Comparison of ENCODE assay signal across 10 cellular contexts in the genomic region with DNA sequence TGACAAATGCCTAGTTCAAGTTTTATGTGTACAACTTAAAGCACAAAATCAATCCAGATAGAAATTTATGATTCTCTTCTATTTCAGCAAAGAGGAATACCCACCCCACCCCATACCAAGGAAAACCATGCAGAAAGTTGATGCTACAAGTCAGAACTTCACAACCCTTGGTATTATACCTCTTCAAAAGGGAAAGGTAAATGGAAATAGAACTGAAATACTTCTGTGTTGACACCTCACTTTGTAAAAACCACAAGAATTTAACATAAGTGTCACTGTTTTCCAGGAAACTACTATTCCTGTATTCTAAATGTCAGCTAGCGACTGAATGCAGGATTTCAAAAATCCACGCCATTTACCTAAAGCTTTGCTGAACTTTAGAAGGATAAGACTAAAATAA. TPM values are rescaled to one million over a fixed set of nuclear protein-coding genes. Genes with fewer than 3 reads are reported as not detected.
DNase-seq lines count a peak whose midpoint lies in the region; TF ChIP-seq lines count a peak whose summit lies in the region.
"Had no signal": no experiment of that assay in that cellular context is flagged by ENCODE, and none has a peak within 500 bp of the region (broad histone marks: within the 10 kb centered on the region; RNA-seq: fewer than 3 reads in every experiment).

No MANE protein-coding gene starts in this region.

- CTCF ChIA-PET in Calu3 (lab: Charles Lee), result interaction anchor here (1.1 to 1.5 kb wide), 3 partner anchors 32 to 355 kb away, joined by 3 to 5 read pairs (median 3); no protein-coding TSS in a partner anchor

- peaks cover 71% of the 10 kb centered on the region for H3K36me3 Mint-ChIP-seq in Calu3 (ENCODE audit: insufficient read depth, unreplicated experiment)
- H3K36me3 Mint-ChIP-seq in chondrocyte (ENCODE audit: low read depth), result no peaks in the 10 kb centered on the region
- H3K36me3 Mint-ChIP-seq in neural crest cell (ENCODE audit: low read depth), result no peaks in the 10 kb centered on the region

- peaks cover 66% of the 10 kb centered on the region for H3K36me3 ChIP-seq in OCI-LY1 (ENCODE audit: insufficient read depth, low read length)

- no peaks in the 10 kb centered on the region for H3F3A ChIP-seq in OCI-LY1 (ENCODE audit: insufficient read depth, low read length)

- H3K4me1 Mint-ChIP-seq in Calu3 (ENCODE audit: low read depth, unreplicated experiment) (peaks cover 60% of the 10 kb centered on the region), chondrocyte (ENCODE audit: low read depth) (peaks cover 62% of the 10 kb centered on the region), neural crest cell (peaks cover 63% of the 10 kb centered on the region)

- no peak overlapping the region for H3K9ac ChIP-seq in OCI-LY1 (ENCODE audit: low read length)

- H3K27me3 ChIP-seq in OCI-LY1 (ENCODE audit: insufficient read depth, low read length), result no peaks in the 10 kb centered on the region

- H3K9me2 ChIP-seq in OCI-LY1 (ENCODE audit: low read depth, low read length), result no peaks in the 10 kb centered on the region

- no peak overlapping the region for H2AFZ ChIP-seq in OCI-LY1 (ENCODE audit: low read length)

- peak overlapping the region; percentile 77 for H3K4me3 ChIP-seq in OCI-LY1 (ENCODE audit: low read depth, low read length, poor library complexity, severe bottlenecking)

- H3K4me3 Mint-ChIP-seq in Calu3 (ENCODE audit: low read depth, unreplicated experiment) (peak overlapping the region; percentile 98), chondrocyte (ENCODE audit: unreplicated experiment) (no peak overlapping the region), neural crest cell (peak overlapping the region; percentile 99)

- H3K9me3 Mint-ChIP-seq in Calu3 (ENCODE audit: low read depth, unreplicated experiment) (no peaks in the 10 kb centered on the region), chondrocyte (ENCODE audit: low read depth) (no peaks in the 10 kb centered on the region), neural crest cell (no peaks in the 10 kb centered on the region)

- peaks cover 26% of the 10 kb centered on the region; the same call in 1 of the 2 replicates for H3K9me3 ChIP-seq in OCI-LY1 (ENCODE audit: low read length)
- H3K9me3 ChIP-seq: HAP-1 had no signal

- peak overlapping the region; percentile 83; the same call in 1 of the 2 replicates for H3K4me2 ChIP-seq in OCI-LY1 (ENCODE audit: low read length)

- peak overlapping the region; percentile 76 for H3K27ac Mint-ChIP-seq in Calu3 (ENCODE audit: unreplicated experiment)
- peak overlapping the region; percentile 84 for H3K27ac Mint-ChIP-seq in chondrocyte (ENCODE audit: unreplicated experiment)
- no peak overlapping the region for H3K27ac Mint-ChIP-seq in neural crest cell (ENCODE audit: unreplicated experiment)

- TF ChIP-seq CTCF in Calu3 (IDR thresholded peaks at IDR 0.05; ENCODE audit: unreplicated experiment) (no peak), OCI-LY1 (IDR thresholded peaks at IDR 0.05; ENCODE audit: low read length) (no peak), chondrocyte (IDR thresholded peaks at IDR 0.05) (no peak), neural crest cell (conservative IDR thresholded peaks at IDR 0.05) (no peak)

- H3K27ac ChIP-seq in OCI-LY1 (ENCODE audit: low read depth, low read length, poor library complexity, severe bottlenecking), result no peak overlapping the region

- peaks cover 33% of the 10 kb centered on the region for H3K4me1 ChIP-seq in OCI-LY1 (ENCODE audit: insufficient read depth, low read length, severe bottlenecking)

- peaks cover 85% of the 10 kb centered on the region for H3K79me2 ChIP-seq in OCI-LY1 (ENCODE audit: insufficient read depth, low read length)

- H4K20me1 ChIP-seq in OCI-LY1 (ENCODE audit: insufficient read depth, low read length), result no peaks in the 10 kb centered on the region; the same call in none of the 2 replicates

- intact Hi-C loops in Calu3 (cut with micrococcal nuclease; ENCODE audit: unreplicated experiment), result loop anchor here (5.0 to 10.0 kb wide), 2 partner anchors 44 to 146 kb away; partner anchors contain the start of gene SPAG4

- no peaks in the 10 kb centered on the region for H3K27me3 Mint-ChIP-seq in Calu3 (ENCODE audit: unreplicated experiment)
- H3K27me3 Mint-ChIP-seq in chondrocyte (ENCODE audit: low read depth), result no peaks in the 10 kb centered on the region
- H3K27me3 Mint-ChIP-seq in neural crest cell (ENCODE audit: low read depth), result no peaks in the 10 kb centered on the region

- no TSS peak for BruUV-seq in Calu3 (replicated peaks; lab: Mats Ljungman, UMichigan)

- DNase-seq in Calu3, result no peak
- no peak for DNase-seq in chondrocyte (ENCODE audit: low spot score)
- DNase-seq in neural crest cell (ENCODE audit: low read depth, low spot score), result no peak
- no peak for DNase-seq in NCI-H2227 (lab: John Stamatoyannopoulos, UW; ENCODE audit: unreplicated experiment)
- DNase-seq in NCI-H1694 (lab: John Stamatoyannopoulos, UW), result no peak
- DNase-seq in SHP77 (lab: John Stamatoyannopoulos, UW), result no peak
- no peak for DNase-seq in DMS53 treated with DMSO at 0.1 percent for 48 hours (lab: John Stamatoyannopoulos, UW; ENCODE audit: unreplicated experiment)
- DNase-seq: islet precursor cell had no signal

RNA-seq across cellular contexts. Expression of gene CPNE1, which starts 3.7 kb away (rescaled TPM):
- total RNA-seq in Calu3 (2022), result 458 and 505 TPM in 2 replicates
- total RNA-seq in chondrocyte, result 127 to 142 TPM (median 142 TPM) in 3 replicates
- total RNA-seq in neural crest cell, result 236 and 245 TPM in 2 replicates

RNA-seq across cellular contexts. Expression of gene RBM12, which starts 3.7 kb away (rescaled TPM):
- total RNA-seq in Calu3 (2022) (125 and 133 TPM in 2 replicates), chondrocyte (59.0 to 66.5 TPM (median 63.8 TPM) in 3 replicates), neural crest cell (189 and 191 TPM in 2 replicates)

RNA-seq across cellular contexts. Expression of gene NFS1, which starts 38.1 kb away (rescaled TPM):
- total RNA-seq in Calu3 (2022) (44.6 and 53.0 TPM in 2 replicates), chondrocyte (26.8 to 29.3 TPM (median 27.8 TPM) in 3 replicates), neural crest cell (19.4 and 21.3 TPM in 2 replicates)

RNA-seq across cellular contexts. Expression of gene ROMO1, which starts 38.2 kb away (rescaled TPM):
- total RNA-seq in Calu3 (2022) (230 and 267 TPM in 2 replicates), chondrocyte (123 to 128 TPM (median 128 TPM) in 3 replicates), neural crest cell (151 and 158 TPM in 2 replicates)

RNA-seq across cellular contexts. Expression of gene SPAG4, which starts 45.4 kb away (rescaled TPM):
- 7.7 and 15.9 TPM in 2 replicates for total RNA-seq in Calu3 (2022)
- total RNA-seq in chondrocyte, result 1.9 to 8.8 TPM (median 8.6 TPM) in 3 replicates
- total RNA-seq in neural crest cell, result 2.3 and 3.1 TPM in 2 replicates
